ENCODE assay signal across 8 cellular contexts in genomic region chr3:157162620-157163019, GRCh38. TPM values are rescaled to one million over a fixed set of nuclear protein-coding genes. Genes with fewer than 3 reads are reported as not detected.
DNase-seq lines count a peak whose midpoint lies in the region; ATAC-seq and TF ChIP-seq lines count a peak whose summit lies in the region.
"Not testable (repeated sequence)": the region's sequence is repeated elsewhere in the genome, so short reads cannot be mapped to it uniquely, and the experiment has no call there.

No MANE protein-coding gene starts in this region.

- H3K36me3 Mint-ChIP-seq in CD8-positive, alpha-beta T cell, result peaks cover 27% of the 10 kb centered on the region
- H3K36me3 Mint-ChIP-seq in activated CD4-positive, alpha-beta T cell treated with anti-CD3 and anti-CD28 coated beads, Interleukin-2, amount 10 ng/mL, durations not matched to agents 24 days and 14 days (ENCODE audit: low read depth), result peaks cover 26% of the 10 kb centered on the region
- H3K36me3 Mint-ChIP-seq in stimulated activated memory B cell treated with anti-CD40 and anti-IgM and Interleukin-4, amounts not matched to agents 10 μg/mL and 1 μg/mL and 100 μg/mL, for 72 hours, result peaks cover 23% of the 10 kb centered on the region

- no CpG with 5 or more reads among the region's 7 CpGs for whole genome bisulfite sequencing in mesendoderm (ENCODE audit: extremely low coverage, insufficient coverage, low lambda C conversion rate)

- CTCF ChIA-PET in CD8-positive, alpha-beta T cell (lab: Charles Lee), result interaction anchor here (1.4 kb wide), 1 partner anchor 12 kb away, joined by 4 read pairs; no protein-coding TSS in a partner anchor
- CTCF ChIA-PET in OCI-LY7 (lab: Charles Lee; ENCODE audit: unreplicated experiment), result not testable (repeated sequence)

- intact Hi-C loops in CD8-positive, alpha-beta T cell (cut with DNase I, micrococcal nuclease), result loop anchor here (5.0 kb wide), 3 partner anchors 950 to 1310 kb away; partner anchors contain the start of genes GMPS (in 1 of the 2), RSRC1 (in 1 of the 2) and SLC33A1 (in 1 of the 2)
- intact Hi-C loops in OCI-LY7 (cut with micrococcal nuclease; ENCODE audit: unreplicated experiment), result loop anchor here (10.0 kb wide), 1 partner anchor 1288 kb away; the partner anchor contains the start of gene GMPS
- intact Hi-C loops in activated CD4-positive, alpha-beta T cell treated with anti-CD3 and anti-CD28 coated beads, Interleukin-2, amount 10 ng/mL, durations not matched to agents 24 days and 14 days (cut with micrococcal nuclease), result loop anchor here (5.0 kb wide), 2 partner anchors 680 to 1310 kb away; partner anchors contain the start of gene SLC33A1

- not testable (repeated sequence) for H3K9me3 ChIP-seq in CD8-positive, alpha-beta T cell (ENCODE audit: low read length); OCI-LY7 (ENCODE audit: low read length)

- H2BK120ac ChIP-seq in mesendoderm (ENCODE audit: low read depth, low read length), result not testable (repeated sequence)

- H3K79me2 ChIP-seq in OCI-LY7 (ENCODE audit: insufficient read depth, low read depth, low read length) (peaks cover 36% of the 10 kb centered on the region), mesendoderm (ENCODE audit: control insufficient read depth, insufficient read depth, low read length) (peaks cover 23% of the 10 kb centered on the region)

- H3K9me2 ChIP-seq in OCI-LY7 (ENCODE audit: insufficient read depth, low read length), result not testable (repeated sequence)

- H3K27me3 ChIP-seq in CD8-positive, alpha-beta T cell (ENCODE audit: insufficient read depth, low read length); foreskin keratinocyte; mesendoderm (ENCODE audit: insufficient read depth, low read length, poor library complexity): not testable (repeated sequence)

- H2BK15ac ChIP-seq in mesendoderm (replicated peaks; ENCODE audit: low read depth), result not testable (repeated sequence)

- H3K4me3 ChIP-seq in CD8-positive, alpha-beta T cell (ENCODE audit: low read depth, low read length); OCI-LY7 (ENCODE audit: low read depth, low read length, poor library complexity, severe bottlenecking); cardiac fibroblast (replicated peaks in 1 of 2; ENCODE audit: low read depth in 2 of 2, low read length in 2 of 2); mesendoderm (ENCODE audit: low read length): not testable (repeated sequence)

- ATAC-seq in CD8-positive, alpha-beta T cell; foreskin keratinocyte; stimulated activated memory B cell treated with anti-CD40 and anti-IgM and Interleukin-4, amounts not matched to agents 10 μg/mL and 1 μg/mL and 100 μg/mL, for 72 hours: not testable (repeated sequence)

- H4K8ac ChIP-seq in mesendoderm (ENCODE audit: low read depth, low read length), result not testable (repeated sequence)

- H2AFZ ChIP-seq in OCI-LY7 (ENCODE audit: low read length), result not testable (repeated sequence)

- not testable (repeated sequence) for H3K4ac ChIP-seq in mesendoderm (ENCODE audit: low read depth, low read length)

- not testable (repeated sequence) for H3K79me1 ChIP-seq in mesendoderm (ENCODE audit: low read length)

- not testable (repeated sequence) for H3K9me3 Mint-ChIP-seq in CD8-positive, alpha-beta T cell; activated CD4-positive, alpha-beta T cell treated with anti-CD3 and anti-CD28 coated beads, Interleukin-2, amount 10 ng/mL, durations not matched to agents 24 days and 14 days; stimulated activated memory B cell treated with anti-CD40 and anti-IgM and Interleukin-4, amounts not matched to agents 10 μg/mL and 1 μg/mL and 100 μg/mL, for 72 hours

- H3K56ac ChIP-seq in mesendoderm (ENCODE audit: low read length), result not testable (repeated sequence)

- peaks cover 24% of the 10 kb centered on the region for H3K4me1 ChIP-seq in CD8-positive, alpha-beta T cell (ENCODE audit: insufficient read depth, low read length)
- H3K4me1 ChIP-seq in OCI-LY7 (ENCODE audit: insufficient read depth, low read length, poor library complexity, severe bottlenecking) (peaks cover 39% of the 10 kb centered on the region), foreskin keratinocyte (peaks cover 17% of the 10 kb centered on the region)
- not testable (repeated sequence) for H3K4me1 ChIP-seq in mesendoderm (ENCODE audit: control insufficient read depth, low read depth, low read length)

- not testable (repeated sequence) for H3K18ac ChIP-seq in mesendoderm (ENCODE audit: low read length)

- H3K4me3 Mint-ChIP-seq in CD8-positive, alpha-beta T cell; activated CD4-positive, alpha-beta T cell treated with anti-CD3 and anti-CD28 coated beads, Interleukin-2, amount 10 ng/mL, durations not matched to agents 24 days and 14 days; stimulated activated memory B cell treated with anti-CD40 and anti-IgM and Interleukin-4, amounts not matched to agents 10 μg/mL and 1 μg/mL and 100 μg/mL, for 72 hours: not testable (repeated sequence)

- not testable (repeated sequence) for H4K5ac ChIP-seq in mesendoderm (ENCODE audit: low read length)

- H3K9ac ChIP-seq in mesendoderm (ENCODE audit: low read length), result not testable (repeated sequence)

- H3K27ac Mint-ChIP-seq in CD8-positive, alpha-beta T cell, result peak overlapping the region; percentile 74
- H3K27ac Mint-ChIP-seq in activated CD4-positive, alpha-beta T cell treated with anti-CD3 and anti-CD28 coated beads, Interleukin-2, amount 10 ng/mL, durations not matched to agents 24 days and 14 days, result peak overlapping the region; percentile 29
- H3K27ac Mint-ChIP-seq in stimulated activated memory B cell treated with anti-CD40 and anti-IgM and Interleukin-4, amounts not matched to agents 10 μg/mL and 1 μg/mL and 100 μg/mL, for 72 hours, result peak overlapping the region; percentile 64

- H4K20me1 ChIP-seq in OCI-LY7 (ENCODE audit: insufficient read depth, low read length), result peaks cover 16% of the 10 kb centered on the region

- not testable (repeated sequence) for DNase-seq in CD8-positive, alpha-beta T cell; OCI-LY7 (ENCODE audit: low spot score); activated CD4-positive, alpha-beta T cell treated with anti-CD3 and anti-CD28 coated beads, Interleukin-2, amount 10 ng/mL, durations not matched to agents 24 days and 14 days; foreskin keratinocyte
- DNase-seq in HT1080 (ENCODE audit: low read depth) (peak; percentile 27), cardiac fibroblast (ENCODE audit: low read depth in 2 of 2) (peak; percentile 25), mesendoderm (peak; percentile 51)

- H3K27me3 Mint-ChIP-seq in CD8-positive, alpha-beta T cell (ENCODE audit: low read depth); activated CD4-positive, alpha-beta T cell treated with anti-CD3 and anti-CD28 coated beads, Interleukin-2, amount 10 ng/mL, durations not matched to agents 24 days and 14 days; stimulated activated memory B cell treated with anti-CD40 and anti-IgM and Interleukin-4, amounts not matched to agents 10 μg/mL and 1 μg/mL and 100 μg/mL, for 72 hours: not testable (repeated sequence)

- POLR2A ChIA-PET in CD8-positive, alpha-beta T cell (lab: Charles Lee), result interaction anchor here (6.4 kb wide), 1 partner anchor 11 kb away, joined by 378 read pairs; no protein-coding TSS in a partner anchor
- POLR2A ChIA-PET in OCI-LY7 (lab: Charles Lee), result interaction anchor here (8.7 kb wide), 1 partner anchor 11 kb away, joined by 245 read pairs; no protein-coding TSS in a partner anchor

- H3K4me1 Mint-ChIP-seq in CD8-positive, alpha-beta T cell (ENCODE audit: low read depth), result peaks cover 30% of the 10 kb centered on the region
- peaks cover 28% of the 10 kb centered on the region for H3K4me1 Mint-ChIP-seq in activated CD4-positive, alpha-beta T cell treated with anti-CD3 and anti-CD28 coated beads, Interleukin-2, amount 10 ng/mL, durations not matched to agents 24 days and 14 days
- peaks cover 48% of the 10 kb centered on the region for H3K4me1 Mint-ChIP-seq in stimulated activated memory B cell treated with anti-CD40 and anti-IgM and Interleukin-4, amounts not matched to agents 10 μg/mL and 1 μg/mL and 100 μg/mL, for 72 hours

- H2AK5ac ChIP-seq in mesendoderm (ENCODE audit: low read length), result not testable (repeated sequence)

- peaks cover 13% of the 10 kb centered on the region for H3K36me3 ChIP-seq in CD8-positive, alpha-beta T cell (ENCODE audit: insufficient read depth, low read length)
- H3K36me3 ChIP-seq in OCI-LY7 (ENCODE audit: insufficient read depth, low read length), result peaks cover 23% of the 10 kb centered on the region
- not testable (repeated sequence) for H3K36me3 ChIP-seq in mesendoderm (ENCODE audit: control insufficient read depth, insufficient read depth, low read length)

- H3K27ac ChIP-seq in CD8-positive, alpha-beta T cell (ENCODE audit: low read depth, low read length); OCI-LY7 (ENCODE audit: low read depth, low read length, poor library complexity, severe bottlenecking); foreskin keratinocyte; mesendoderm (ENCODE audit: low read depth, low read length): not testable (repeated sequence)

- TF ChIP-seq CTCF in CD8-positive, alpha-beta T cell (IDR thresholded peaks at IDR 0.05), result not testable (repeated sequence)
- TF ChIP-seq CTCF in OCI-LY7 (conservative IDR thresholded peaks at IDR 0.05; ENCODE audit: low read length) (peak; percentile 35), cardiac fibroblast (IDR thresholded peaks at IDR 0.05; ENCODE audit: low read depth, low read length) (peak; percentile 19), foreskin keratinocyte (conservative IDR thresholded peaks at IDR 0.05) (peak; percentile 27)

- not testable (repeated sequence) for BruUV-seq in OCI-LY7 (replicated peaks; lab: Mats Ljungman, UMichigan)

- not testable (repeated sequence) for H3K4me2 ChIP-seq in OCI-LY7 (ENCODE audit: low read length); mesendoderm (ENCODE audit: low read length)

- H3K23ac ChIP-seq in mesendoderm (ENCODE audit: low read length), result not testable (repeated sequence)

- not testable (repeated sequence) for H2BK5ac ChIP-seq in mesendoderm (ENCODE audit: low read length)

RNA-seq across cellular contexts. Expression of gene CCNL1, which starts 2.7 kb away (rescaled TPM):
- total RNA-seq in CD8-positive, alpha-beta T cell, result 1,000 to 10,000 TPM; 1,161 to 1,206 TPM
- total RNA-seq in HT1080 (2014; rRNA removed; shearing (Covaris generic)), result 82.5 and 86.8 TPM in 2 replicates
- 30.7 and 31.3 TPM in 2 replicates for polyA plus RNA-seq in HT1080 (2015; cell fraction: cytosol; rRNA removed)
- polyA plus RNA-seq in HT1080 (2015; cell fraction: nucleus; rRNA removed), result 584 and 668 TPM in 2 replicates
- total RNA-seq in OCI-LY7 (2014; rRNA removed; shearing (Covaris generic)), result 221 and 280 TPM in 2 replicates
- total RNA-seq in OCI-LY7 (2022) (158 and 190 TPM in 2 replicates), foreskin keratinocyte (59.0 and 65.0 TPM in 2 replicates)
- 171 and 172 TPM in 2 replicates for total RNA-seq in activated CD4-positive, alpha-beta T cell treated with anti-CD3 and anti-CD28 coated beads, Interleukin-2, amount 10 ng/mL, durations not matched to agents 24 days and 14 days
- 21.4 and 23.7 TPM in 2 replicates for polyA plus RNA-seq in foreskin keratinocyte
- polyA plus RNA-seq in mesendoderm (2013, experiment 1 of 2), result 49.8 TPM
- 46.0 TPM for polyA plus RNA-seq in mesendoderm (2013, experiment 2 of 2)
